In genomic region chr9:16000826-16001225, GRCh38 we compare ENCODE assay signal across 28 cellular contexts.
"Had no signal": no experiment of that assay in that cellular context is flagged by ENCODE, and none has a peak within 500 bp of the region (broad histone marks: within the 10 kb centered on the region; RNA-seq: fewer than 3 reads in every experiment).

No MANE protein-coding gene starts in this region.

- H3K27ac Mint-ChIP-seq: activated CD4-positive, alpha-beta T cell treated with anti-CD3 and anti-CD28 coated beads for 36 hours; activated naive CD4-positive, alpha-beta T cell treated with anti-CD3 and anti-CD28 coated beads, Interleukin-2, amount 50 U/mL, for 72 hours; activated T-cell treated with anti-CD3 and anti-CD28 coated beads, Interleukin-2, amount 50 U/mL, for 24 hours; activated T-helper 17 cell treated with anti-CD3 and anti-CD28 coated beads, Interleukin-2, amount 50 U/mL, for 72 hours; effector memory CD8-positive, alpha-beta T cell; nephron progenitor cell; type B pancreatic cell; WTC11 had no signal

- H3K27me3 Mint-ChIP-seq: activated CD4-positive, alpha-beta T cell treated with anti-CD3 and anti-CD28 coated beads for 36 hours; activated T-cell treated with anti-CD3 and anti-CD28 coated beads, Interleukin-2, amount 50 U/mL, for 24 hours; activated T-helper 17 cell treated with anti-CD3 and anti-CD28 coated beads, Interleukin-2, amount 50 U/mL, for 72 hours; effector memory CD8-positive, alpha-beta T cell; type B pancreatic cell had no signal

- H3K4me1 Mint-ChIP-seq: activated CD4-positive, alpha-beta T cell treated with anti-CD3 and anti-CD28 coated beads for 36 hours; activated T-helper 17 cell treated with anti-CD3 and anti-CD28 coated beads, Interleukin-2, amount 50 U/mL, for 72 hours; nephron progenitor cell had no signal

- H3K36me3 Mint-ChIP-seq: activated naive CD4-positive, alpha-beta T cell treated with anti-CD3 and anti-CD28 coated beads, Interleukin-2, amount 50 U/mL, for 72 hours; type B pancreatic cell; WTC11 had no signal

- DNase-seq: activated CD4-positive, alpha-beta T cell treated with anti-CD3 and anti-CD28 coated beads for 36 hours; activated CD4-positive, alpha-beta T cell treated with anti-CD3 and anti-CD28 coated beads, Interleukin-2, amount 50 U/mL, for 4 hours; activated CD8-positive, alpha-beta memory T cell treated with anti-CD3 and anti-CD28 coated beads for 24 hours; activated CD8-positive, alpha-beta memory T cell treated with anti-CD3 and anti-CD28 coated beads, Interleukin-2, amount 50 U/mL, for 4 hours; activated T-cell treated with anti-CD3 and anti-CD28 coated beads, Interleukin-2, amount 50 U/mL, for 24 hours; aorta; central memory CD4-positive, alpha-beta T cell; colonic mucosa; dorsolateral prefrontal cortex; effector memory CD8-positive, alpha-beta T cell; heart right ventricle; islet precursor cell; left cardiac atrium; mesendoderm; mucosa of descending colon; nephron progenitor cell; stimulated activated CD4-positive, alpha-beta T cell treated with anti-CD3 and anti-CD28 coated beads, Interleukin-4, amount 100 ng/mL, for 24 hours; stimulated activated naive CD4-positive, alpha-beta T cell treated with Interleukin-2 at 50 U/mL for 16 hours; T1000 had no signal

- H3K27me3 ChIP-seq: colonic mucosa, dorsolateral prefrontal cortex, esophagus muscularis mucosa, gastroesophageal sphincter, heart right ventricle, vagina had no signal

- H3K9me3 ChIP-seq: colonic mucosa, esophagus muscularis mucosa, gastroesophageal sphincter, mucosa of descending colon, thoracic aorta, vagina had no signal

- ATAC-seq: activated CD4-positive, alpha-beta T cell treated with anti-CD3 and anti-CD28 coated beads for 36 hours; activated naive CD4-positive, alpha-beta T cell treated with anti-CD3 and anti-CD28 coated beads, Interleukin-2, amount 50 U/mL, for 72 hours; activated T-helper 17 cell treated with anti-CD3 and anti-CD28 coated beads, Interleukin-2, amount 50 U/mL, for 72 hours; effector memory CD8-positive, alpha-beta T cell; gastroesophageal sphincter; heart right ventricle; left cardiac atrium; mucosa of descending colon; sciatic nerve; WTC11 had no signal

- H3K4me3 Mint-ChIP-seq: activated CD4-positive, alpha-beta T cell treated with anti-CD3 and anti-CD28 coated beads for 36 hours; activated T-cell treated with anti-CD3 and anti-CD28 coated beads, Interleukin-2, amount 50 U/mL, for 24 hours; activated T-helper 17 cell treated with anti-CD3 and anti-CD28 coated beads, Interleukin-2, amount 50 U/mL, for 72 hours; effector memory CD8-positive, alpha-beta T cell; nephron progenitor cell; type B pancreatic cell; WTC11 had no signal

- H3K4me3 ChIP-seq: colonic mucosa, dorsolateral prefrontal cortex, esophagus muscularis mucosa, gastroesophageal sphincter, heart right ventricle, mucosa of descending colon, thoracic aorta, vagina had no signal

- H3K27ac ChIP-seq: colonic mucosa, dorsolateral prefrontal cortex, esophagus muscularis mucosa, gastroesophageal sphincter, thoracic aorta, vagina had no signal

- H3K36me3 ChIP-seq: colonic mucosa, esophagus muscularis mucosa, gastroesophageal sphincter, heart right ventricle, thoracic aorta, vagina had no signal

- H3K4me1 ChIP-seq: colonic mucosa, esophagus muscularis mucosa, gastroesophageal sphincter had no signal

- H3K9me3 Mint-ChIP-seq: WTC11 had no signal
